Comparison of ENCODE assay signal across 8 cellular contexts in the genomic region with DNA sequence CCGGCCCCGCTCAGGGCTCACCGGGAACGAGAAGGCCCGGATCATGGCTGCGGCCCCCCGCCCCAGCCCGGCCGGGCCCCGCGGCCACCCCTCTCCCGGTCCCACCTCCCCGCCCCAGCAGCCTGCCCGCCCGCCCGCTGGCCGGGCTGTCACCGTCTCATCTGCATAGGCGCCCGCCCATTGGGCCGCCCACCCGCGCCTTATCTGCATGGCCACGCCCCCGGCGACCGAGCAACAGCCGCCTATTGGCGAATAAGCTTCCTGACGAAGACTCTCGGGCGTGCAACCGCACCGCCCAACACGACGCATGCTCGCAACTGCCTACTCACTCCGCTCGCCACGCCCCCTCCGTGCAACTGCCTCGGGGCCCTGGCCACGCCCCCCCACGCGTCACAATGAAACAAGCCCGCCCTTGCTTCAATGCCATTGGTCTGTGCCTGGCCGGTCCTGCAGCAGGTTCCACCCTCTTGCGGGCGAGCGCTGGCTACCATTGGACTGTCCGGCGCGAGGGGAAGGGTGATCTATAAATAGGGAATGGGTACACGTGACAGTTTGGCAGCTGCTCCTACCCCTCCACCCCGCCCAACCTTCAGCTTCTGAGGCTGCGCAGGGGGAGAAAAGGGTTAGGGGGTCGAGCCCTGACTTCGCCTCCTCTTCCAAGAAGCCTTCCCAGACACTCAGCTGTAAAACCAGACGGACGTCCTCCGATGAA. TPM values are rescaled to one million over a fixed set of nuclear protein-coding genes. Genes with fewer than 3 reads are reported as not detected.
DNase-seq lines count a peak whose midpoint lies in the region; ATAC-seq, FAIRE-seq and TF ChIP-seq lines count a peak whose summit lies in the region.

A gene with protein sequence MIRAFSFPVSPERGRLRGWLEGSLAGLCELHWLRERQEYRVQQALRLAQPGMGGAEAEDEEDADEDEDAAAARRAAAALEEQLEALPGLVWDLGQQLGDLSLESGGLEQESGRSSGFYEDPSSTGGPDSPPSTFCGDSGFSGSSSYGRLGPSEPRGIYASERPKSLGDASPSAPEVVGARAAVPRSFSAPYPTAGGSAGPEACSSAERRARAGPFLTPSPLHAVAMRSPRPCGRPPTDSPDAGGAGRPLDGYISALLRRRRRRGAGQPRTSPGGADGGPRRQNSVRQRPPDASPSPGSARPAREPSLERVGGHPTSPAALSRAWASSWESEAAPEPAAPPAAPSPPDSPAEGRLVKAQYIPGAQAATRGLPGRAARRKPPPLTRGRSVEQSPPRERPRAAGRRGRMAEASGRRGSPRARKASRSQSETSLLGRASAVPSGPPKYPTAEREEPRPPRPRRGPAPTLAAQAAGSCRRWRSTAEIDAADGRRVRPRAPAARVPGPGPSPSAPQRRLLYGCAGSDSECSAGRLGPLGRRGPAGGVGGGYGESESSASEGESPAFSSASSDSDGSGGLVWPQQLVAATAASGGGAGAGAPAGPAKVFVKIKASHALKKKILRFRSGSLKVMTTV (minus strand): TSS at position 163 of the 712 bp plus-strand sequence. CDS start 118 bp downstream, at position 45.

- H3K27me3 Mint-ChIP-seq in central memory CD8-positive, alpha-beta T cell = peaks cover 34% of the 10 kb centered on the region
- H3K27me3 Mint-ChIP-seq in immature natural killer cell (ENCODE audit: low read depth in 3 of 3) = peaks cover 14 to 24% (median 20%) of the 10 kb centered on the region in 3 donors

- H3K4me3 ChIP-seq in AG04450 (ENCODE audit: low read depth, low read length) = peak within 1 kb of the TSS; percentile 67
- H3K4me3 ChIP-seq in small intestine (ENCODE audit: low read depth in 1 of 2, low read length in 2 of 2) = peak within 1 kb of the TSS; percentile 17 to 39

- H3K27ac Mint-ChIP-seq in central memory CD8-positive, alpha-beta T cell (ENCODE audit: low read depth) = peak within 1 kb of the TSS; percentile 69
- H3K27ac Mint-ChIP-seq in immature natural killer cell = peak within 1 kb of the TSS; percentile 83 to 90 (median 86)

- H3K4me3 Mint-ChIP-seq in central memory CD8-positive, alpha-beta T cell = peak within 1 kb of the TSS; percentile 76
- peak within 1 kb of the TSS; percentile 80 to 93 (median 84) for H3K4me3 Mint-ChIP-seq in immature natural killer cell

- H3K36me3 ChIP-seq in small intestine (ENCODE audit: control insufficient read depth in 2 of 2, insufficient read depth in 2 of 2, low read length in 2 of 2) = no peaks in the 10 kb centered on the region

- H3K27me3 ChIP-seq in AG04450 (ENCODE audit: control insufficient read depth, insufficient read depth, low read length) (no peaks in the 10 kb centered on the region), small intestine (ENCODE audit: control insufficient read depth in 2 of 2, insufficient read depth in 2 of 2, low read length in 2 of 2) (peaks cover 0 to 5% of the 10 kb centered on the region in 2 donors)

- no peak for TF ChIP-seq CTCF in AG04450 (IDR thresholded peaks at IDR 0.05; ENCODE audit: low read depth, low read length)

- H3K9me3 ChIP-seq in AG04450 (ENCODE audit: control insufficient read depth, insufficient read depth, low read length) (no peaks in the 10 kb centered on the region), small intestine (ENCODE audit: control insufficient read depth, low read depth) (no peaks in the 10 kb centered on the region)

- peaks cover 3% of the 10 kb centered on the region for H3K36me3 Mint-ChIP-seq in central memory CD8-positive, alpha-beta T cell (ENCODE audit: insufficient read depth)
- H3K36me3 Mint-ChIP-seq in immature natural killer cell = no peaks in the 10 kb centered on the region

- H3K27ac ChIP-seq in AG04450 (ENCODE audit: low read depth, low read length) = peak within 1 kb of the TSS; percentile 65
- H3K27ac ChIP-seq in small intestine (ENCODE audit: low read depth in 1 of 2, low read length in 1 of 2) = peak within 1 kb of the TSS; percentile 22 to 66

- POLR2A ChIA-PET in AG04450 (lab: Yijun Ruan, JAX) = interaction anchor here (0.6 to 2.2 kb wide), 7 partner anchors 30 to 131 kb away, joined by 3 to 11 read pairs (median 4); a partner anchor contains a TSS

- H3K9me3 Mint-ChIP-seq in central memory CD8-positive, alpha-beta T cell = no peaks in the 10 kb centered on the region
- no peaks in the 10 kb centered on the region for H3K9me3 Mint-ChIP-seq in immature natural killer cell

- H3K4me1 ChIP-seq in small intestine (ENCODE audit: control insufficient read depth in 2 of 2, insufficient read depth in 1 of 2, low read depth in 1 of 2, low read length in 1 of 2) = no peaks in the 10 kb centered on the region

- CTCF ChIA-PET in AG04450 (lab: Charles Lee) = interaction anchor here (0.6 to 7.5 kb wide), 24 partner anchors 9 to 193 kb away, joined by 3 to 296 read pairs (median 5); a partner anchor contains a TSS

- ATAC-seq in GM19023 (IDR thresholded peaks at IDR 0.05; ENCODE audit: unreplicated experiment) (peak; percentile 89), HG03280 (IDR thresholded peaks at IDR 0.05; ENCODE audit: unreplicated experiment) (peak; percentile 90)
- ATAC-seq in central memory CD8-positive, alpha-beta T cell (replicated peaks; ENCODE audit: extremely low read depth, poor library complexity, severe bottlenecking) = peak; percentile 87

- peak; percentile 100 for DNase-seq in AG04450 (ENCODE audit: low read depth, low spot score)
- DNase-seq in NCI-H345 (lab: John Stamatoyannopoulos, UW) = peak; percentile 99
- peak; percentile 99 for DNase-seq in activated CD4-positive, CD25-positive, alpha-beta regulatory T cell treated with anti-CD3 and anti-CD28 coated beads, Interleukin-2, amount 50 U/mL, for 16 hours (ENCODE audit: low read depth, low spot score)
- DNase-seq in central memory CD8-positive, alpha-beta T cell (ENCODE audit: low spot score in 2 of 2) = peak; percentile 99
- DNase-seq in immature natural killer cell = peak; percentile 100
- DNase-seq in small intestine = peak; percentile 100

- peak; percentile 71 for FAIRE-seq in small intestine (lab: Jason Lieb, UNC)

- 0 to 1% (median 0%) methylated on average over 48 to 61 of the region's 61 CpGs for WGBS in small intestine, 3 donors

- peaks cover 22% of the 10 kb centered on the region for H3K4me1 Mint-ChIP-seq in central memory CD8-positive, alpha-beta T cell
- H3K4me1 Mint-ChIP-seq in immature natural killer cell = peaks cover 19 to 21% of the 10 kb centered on the region in 2 donors

RNA-seq across cellular contexts. Expression of the gene that starts here (rescaled TPM):
- polyA plus RNA-seq in AG04450 (2011; rRNA removed) (6.1 and 6.9 TPM in 2 replicates), immature natural killer cell (not detected), small intestine (1 to 10 TPM in 2 of 3 donors, not detected in 1; 2.2 to 5.3 TPM)
- 4.2 and 5.1 TPM in 2 replicates for polyA minus RNA-seq in AG04450 (2011; rRNA and poly(A)+ RNA removed)

Comparison
In these comparisons a context has a peak if more than half of its experiments do, and no peak if none do; other contexts are left out.
1. Peak in every context shown above with its lines: DNase-seq, ATAC-seq, H3K4me3 ChIP-seq and H3K27ac ChIP-seq.
2. Peak in DNase-seq in immature natural killer cell; RNA of the gene not detected or under 1 TPM.